Comparison of ENCODE assay signal across 32 cellular contexts in genomic region chr16:84268661-84269060, GRCh38. TPM values are rescaled to one million over a fixed set of nuclear protein-coding genes. Genes with fewer than 3 reads are reported as not detected.
DNase-seq lines count a peak whose midpoint lies in the region; ATAC-seq and TF ChIP-seq lines count a peak whose summit lies in the region.
"Had no signal": no experiment of that assay in that cellular context is flagged by ENCODE, and none has a peak within 500 bp of the region (broad histone marks: within the 10 kb centered on the region; RNA-seq: fewer than 3 reads in every experiment).

No MANE protein-coding gene starts in this region.

- peaks cover 10% of the 10 kb centered on the region for H3K27me3 Mint-ChIP-seq in neural progenitor cell (ENCODE audit: insufficient read depth, low read depth)
- H3K27me3 Mint-ChIP-seq in CD8-positive, alpha-beta memory T cell: peaks cover 8 to 19% of the 10 kb centered on the region in 2 donors

- H3K4me3 Mint-ChIP-seq in neural progenitor cell: no peak overlapping the region
- no peak overlapping the region for H3K4me3 Mint-ChIP-seq in CD8-positive, alpha-beta memory T cell
- H3K4me3 Mint-ChIP-seq: activated T-cell treated with anti-CD3 and anti-CD28 coated beads, Interleukin-2, amount 50 U/mL, for 72 hours; CD4-positive, alpha-beta memory T cell; H9 had no signal

- TF ChIP-seq POLR2A in IMR-90 (IDR thresholded peaks at IDR 0.05; ENCODE audit: low read depth, low read length): no peak
- no peak for TF ChIP-seq POLR2A in lower leg skin (IDR thresholded peaks at IDR 0.05)

- H2AK9ac ChIP-seq in IMR-90 (replicated peaks; ENCODE audit: low read depth, low read length, poor library complexity): no peak overlapping the region

- no peak overlapping the region for H4K5ac ChIP-seq in IMR-90 (ENCODE audit: low read depth, low read length)

- no peak for ATAC-seq in IMR-90 (ENCODE audit: low read depth)
- ATAC-seq: activated T-cell treated with anti-CD3 and anti-CD28 coated beads, Interleukin-2, amount 50 U/mL, for 72 hours; right lobe of liver had no signal

- H3K9ac ChIP-seq in IMR-90 (ENCODE audit: low read depth, low read length) (no peak overlapping the region), neural progenitor cell (no peak overlapping the region)

- H3K23ac ChIP-seq in IMR-90 (ENCODE audit: low read depth, low read length): no peak overlapping the region

- TF ChIP-seq CTCF in IMR-90 (conservative IDR thresholded peaks at IDR 0.05; ENCODE audit: low read depth, low read length) (no peak), neural progenitor cell (IDR thresholded peaks at IDR 0.05) (no peak), lower leg skin (IDR thresholded peaks at IDR 0.05) (no peak)

- H4K91ac ChIP-seq in IMR-90 (ENCODE audit: insufficient read depth, low read depth, low read length): no peak overlapping the region

- no peaks in the 10 kb centered on the region; the same call in 1 of the 2 replicates for H3K9me3 ChIP-seq in IMR-90 (ENCODE audit: control insufficient read depth, insufficient read depth, low read length)
- no peaks in the 10 kb centered on the region for H3K9me3 ChIP-seq in neural progenitor cell (ENCODE audit: low read depth)
- H3K9me3 ChIP-seq in CD8-positive, alpha-beta memory T cell (ENCODE audit: low read length): no peaks in the 10 kb centered on the region
- H3K9me3 ChIP-seq: right lobe of liver had no signal

- H3K36me3 Mint-ChIP-seq in neural progenitor cell: no peaks in the 10 kb centered on the region
- H3K36me3 Mint-ChIP-seq in CD8-positive, alpha-beta memory T cell: no peaks in the 10 kb centered on the region
- H3K36me3 Mint-ChIP-seq: brain; CD4-positive, alpha-beta memory T cell had no signal

- intact Hi-C loops in IMR-90 (cut with micrococcal nuclease) (no loop called here), lower leg skin (cut with DNase I; ENCODE audit: low total_unique reads) (no loop called here)

- WGBS in IMR-90 (ENCODE audit: extremely low coverage in 2 of 2, insufficient read length in 1 of 2), 2 experiments: 41% methylated on average over 9 of the region's 11 CpGs; no CpG with 5 or more reads in 1 of the 2 experiments
- 66% methylated on average over 11 of the region's 11 CpGs for WGBS in lower leg skin, 2 donors

- no peaks in the 10 kb centered on the region for H4K20me1 ChIP-seq in IMR-90 (ENCODE audit: insufficient read depth, low read length)
- H4K20me1 ChIP-seq in neural progenitor cell (ENCODE audit: low read depth): no peaks in the 10 kb centered on the region

- H3K4ac ChIP-seq in IMR-90 (ENCODE audit: low read depth, low read length): no peak overlapping the region

- no TSS peak for BruUV-seq in IMR-90 (replicated peaks; lab: Mats Ljungman, UMichigan)

- no peak overlapping the region for H2BK20ac ChIP-seq in IMR-90 (ENCODE audit: low read depth, low read length)

- H3F3A ChIP-seq in neural progenitor cell (ENCODE audit: low read depth): no peaks in the 10 kb centered on the region

- no peaks in the 10 kb centered on the region for H3K9me3 Mint-ChIP-seq in neural progenitor cell
- H3K9me3 Mint-ChIP-seq in CD8-positive, alpha-beta memory T cell: no peaks in the 10 kb centered on the region
- H3K9me3 Mint-ChIP-seq: activated T-cell treated with anti-CD3 and anti-CD28 coated beads, Interleukin-2, amount 50 U/mL, for 72 hours; brain; CD4-positive, alpha-beta memory T cell; H9 had no signal

- H2AFZ ChIP-seq in IMR-90 (replicated peaks; ENCODE audit: low read length, poor library complexity) (peak overlapping the region; percentile 13), neural progenitor cell (replicated peaks) (no peak overlapping the region)

- no peak overlapping the region for H3K4me3 ChIP-seq in IMR-90 (ENCODE audit: insufficient read depth, low read depth, low read length)
- no peak overlapping the region for H3K4me3 ChIP-seq in neural progenitor cell
- no peak overlapping the region for H3K4me3 ChIP-seq in lower leg skin (ENCODE audit: low read depth, poor library complexity, severe bottlenecking)
- no peak overlapping the region for H3K4me3 ChIP-seq in CD8-positive, alpha-beta memory T cell (ENCODE audit: low read length)
- H3K4me3 ChIP-seq: dorsolateral prefrontal cortex, right lobe of liver had no signal

- H3K4me2 ChIP-seq in IMR-90 (ENCODE audit: low read depth, low read length) (no peak overlapping the region), neural progenitor cell (no peak overlapping the region)

- no peaks in the 10 kb centered on the region for H3K79me2 ChIP-seq in neural progenitor cell (ENCODE audit: low read depth)

- no peak overlapping the region for H2BK15ac ChIP-seq in IMR-90 (ENCODE audit: low read depth, low read length)

- no peak overlapping the region for H3K56ac ChIP-seq in IMR-90 (ENCODE audit: extremely low read depth, insufficient read depth, low read length)

- H3K36me3 ChIP-seq in IMR-90 (ENCODE audit: control insufficient read depth, insufficient read depth, low read length) (no peaks in the 10 kb centered on the region), neural progenitor cell (no peaks in the 10 kb centered on the region)
- no peaks in the 10 kb centered on the region for H3K36me3 ChIP-seq in CD8-positive, alpha-beta memory T cell (ENCODE audit: insufficient read depth, low read length)
- H3K36me3 ChIP-seq: right lobe of liver had no signal

- peaks cover 24% of the 10 kb centered on the region for H3K4me1 Mint-ChIP-seq in neural progenitor cell
- no peaks in the 10 kb centered on the region for H3K4me1 Mint-ChIP-seq in CD8-positive, alpha-beta memory T cell

- H3K27ac Mint-ChIP-seq in neural progenitor cell: peak overlapping the region; percentile 55
- H3K27ac Mint-ChIP-seq in CD8-positive, alpha-beta memory T cell: no peak overlapping the region
- H3K27ac Mint-ChIP-seq: activated T-cell treated with anti-CD3 and anti-CD28 coated beads, Interleukin-2, amount 50 U/mL, for 72 hours; CD4-positive, alpha-beta memory T cell; H9 had no signal

- CTCF ChIA-PET in IMR-90 (lab: Yijun Ruan, JAX): interaction anchor here (0.6 kb wide), 1 partner anchor 301 kb away, joined by 4 read pairs; no protein-coding TSS in a partner anchor
- CTCF ChIA-PET in CD8-positive, alpha-beta memory T cell (lab: Charles Lee): interaction anchor here (1.3 to 2.5 kb wide), 2 partner anchors 8 to 11 kb away, joined by 3 to 7 read pairs; no protein-coding TSS in a partner anchor

- POLR2A ChIA-PET in IMR-90 (lab: Charles Lee; ENCODE audit: unreplicated experiment): no interaction called here
- POLR2A ChIA-PET in CD8-positive, alpha-beta memory T cell (lab: Charles Lee): no interaction called here

- H3K79me1 ChIP-seq in IMR-90 (ENCODE audit: low read depth in 1 of 2, low read length in 2 of 2): no peaks in the 10 kb centered on the region

- no peaks in the 10 kb centered on the region for H3K4me1 ChIP-seq in IMR-90 (ENCODE audit: control insufficient read depth, insufficient read depth, low read length)
- H3K4me1 ChIP-seq in neural progenitor cell: no peaks in the 10 kb centered on the region
- no peaks in the 10 kb centered on the region for H3K4me1 ChIP-seq in CD8-positive, alpha-beta memory T cell (ENCODE audit: insufficient read depth, low read length)
- H3K4me1 ChIP-seq: right lobe of liver had no signal

- H3K27me3 ChIP-seq in IMR-90 (ENCODE audit: control insufficient read depth, insufficient read depth, low read length): peaks cover 49% of the 10 kb centered on the region
- H3K27me3 ChIP-seq in neural progenitor cell: no peaks in the 10 kb centered on the region
- H3K27me3 ChIP-seq in CD8-positive, alpha-beta memory T cell (ENCODE audit: insufficient read depth, low read length, poor library complexity, severe bottlenecking): no peaks in the 10 kb centered on the region
- H3K27me3 ChIP-seq: right lobe of liver had no signal

- H2BK120ac ChIP-seq in IMR-90 (ENCODE audit: low read depth, low read length): no peak overlapping the region

- H3K18ac ChIP-seq in IMR-90 (ENCODE audit: low read depth, low read length): no peak overlapping the region

- H3K9me1 ChIP-seq in IMR-90 (ENCODE audit: insufficient read depth, low read length): no peaks in the 10 kb centered on the region

- no peak overlapping the region for H2AK5ac ChIP-seq in IMR-90 (ENCODE audit: low read depth, low read length)

- H3K14ac ChIP-seq in IMR-90 (replicated peaks; ENCODE audit: low read depth, low read length): no peak overlapping the region

- H2BK5ac ChIP-seq in IMR-90 (ENCODE audit: low read depth, low read length, poor library complexity, severe bottlenecking): no peak overlapping the region

- H4K8ac ChIP-seq in IMR-90 (ENCODE audit: low read depth in 2 of 2, low read length in 2 of 2): no peak overlapping the region

- dilution Hi-C loops in IMR-90 (cut with HindIII; ENCODE audit: low sequenced_read_pairs, unreplicated experiment): no loop called here

- in situ Hi-C loops in IMR-90 (cut with MboI; ENCODE audit: low sequenced_read_pairs): no loop called here

- peak; percentile 24 for DNase-seq in NCI-H1694 treated with DMSO at 0.1 percent for 48 hours (lab: John Stamatoyannopoulos, UW)
- DNase-seq in NCI-H1694 (lab: John Stamatoyannopoulos, UW): no peak
- DNase-seq in IMR-90: no peak
- peak; percentile 89 for DNase-seq in NCI-H82 treated with DMSO at 0.1 percent for 48 hours (lab: John Stamatoyannopoulos, UW; ENCODE audit: unreplicated experiment)
- DNase-seq in neural progenitor cell (ENCODE audit: low spot score): peak; percentile 12
- no peak for DNase-seq in lower leg skin (ENCODE audit: low spot score in 2 of 2)
- DNase-seq in hepatic stellate cell (ENCODE audit: low spot score): no peak
- no peak for DNase-seq in CD8-positive, alpha-beta memory T cell
- DNase-seq: activated CD4-positive, alpha-beta T cell treated with anti-CD3 and anti-CD28 coated beads, Interleukin-2, amount 50 U/mL, for 4 hours; activated CD4-positive, CD25-positive, alpha-beta regulatory T cell; activated naive CD4-positive, alpha-beta T cell; activated T-cell treated with anti-CD3 and anti-CD28 coated beads, Interleukin-2, amount 50 U/mL, for 72 hours; AML-193; CD4-positive, alpha-beta memory T cell; cerebellar nuclear complex; DND-41; dorsolateral prefrontal cortex; H9; KBM-7; kidney glomerular epithelial cell; mammary epithelial cell; NCI-H1436 treated with DMSO at 0.1 percent for 48 hours; NCI-H446 treated with DMSO at 0.1 percent for 48 hours; RPMI8226; stimulated activated CD4-positive, alpha-beta T cell treated with anti-CD3 and anti-CD28 coated beads, Interleukin-2, amount 100 ng/mL, for 48 hours; T-helper 1 cell; trophoblast cell had no signal

- no peak for TF ChIP-seq RAD21 in IMR-90 (IDR thresholded peaks at IDR 0.05; ENCODE audit: low read length)

- no peak overlapping the region for H3K27ac ChIP-seq in IMR-90 (ENCODE audit: insufficient read depth, low read length)
- no peak overlapping the region for H3K27ac ChIP-seq in neural progenitor cell
- H3K27ac ChIP-seq in CD8-positive, alpha-beta memory T cell (ENCODE audit: low read depth, low read length): no peak overlapping the region
- H3K27ac ChIP-seq: dorsolateral prefrontal cortex, right lobe of liver had no signal

RNA-seq across cellular contexts. Expression of gene WFDC1, which starts 26.0 kb away (rescaled TPM):
- total RNA-seq in IMR-90 (2012; rRNA removed) (4.7 and 5.0 TPM in 2 replicates), neural progenitor cell (ENCODE audit: low replicate concordance) (not detected in 2 replicates), lower leg skin (1 to 10 TPM in 2 of 4 donors, under 1 TPM in 1, not detected in 1; 0.91 to 2.2 (median 1.3) TPM)
- polyA plus RNA-seq in IMR-90 (2012; rRNA removed): 6.8 and 7.0 TPM in 2 replicates
- 3.9 and 5.8 TPM in 2 replicates for polyA plus RNA-seq in IMR-90 (2012; cell fraction: cytosol; rRNA removed)
- 4.6 and 4.9 TPM in 2 replicates for polyA plus RNA-seq in IMR-90 (2012; cell fraction: nucleus; rRNA removed; ENCODE audit: low replicate concordance)
- total RNA-seq in CD8-positive, alpha-beta memory T cell: not detected
- not detected for polyA plus RNA-seq in CD8-positive, alpha-beta memory T cell
- total RNA-seq: activated T-cell treated with anti-CD3 and anti-CD28 coated beads, Interleukin-2, amount 50 U/mL, for 72 hours; CD4-positive, alpha-beta memory T cell; mammary epithelial cell; MCF 10A had no signal
- polyA plus RNA-seq: CD4-positive, alpha-beta memory T cell; mammary epithelial cell; neural cell had no signal

RNA-seq across cellular contexts. Expression of gene KCNG4, which starts 28.8 kb away (rescaled TPM):
- total RNA-seq in IMR-90 (2012; rRNA removed): not detected in 2 replicates
- not detected in 2 replicates for polyA plus RNA-seq in IMR-90 (2012; rRNA removed)
- polyA plus RNA-seq in IMR-90 (2012; cell fraction: cytosol; rRNA removed): not detected in 2 replicates
- polyA plus RNA-seq in IMR-90 (2012; cell fraction: nucleus; rRNA removed; ENCODE audit: low replicate concordance): not detected in 2 replicates
- not detected in 2 replicates for total RNA-seq in neural progenitor cell (ENCODE audit: low replicate concordance)
- not detected for total RNA-seq in lower leg skin
- not detected for total RNA-seq in CD8-positive, alpha-beta memory T cell
- not detected for polyA plus RNA-seq in CD8-positive, alpha-beta memory T cell
- total RNA-seq: activated T-cell treated with anti-CD3 and anti-CD28 coated beads, Interleukin-2, amount 50 U/mL, for 72 hours; CD4-positive, alpha-beta memory T cell; H9; mammary epithelial cell; MCF 10A; right lobe of liver had no signal
- polyA plus RNA-seq: adipose tissue; CD4-positive, alpha-beta memory T cell; mammary epithelial cell; neural cell had no signal

Comparison
In these comparisons a context has a peak if more than half of its experiments do, and no peak if none do; other contexts are left out.
1. DNase-seq: peak in NCI-H1694 treated with DMSO at 0.1 percent for 48 hours (single experiment), NCI-H82 treated with DMSO at 0.1 percent for 48 hours (single experiment) and neural progenitor cell (single experiment); none in NCI-H1694 (single experiment), IMR-90 (single experiment), lower leg skin (0 of 2), hepatic stellate cell (single experiment) and CD8-positive, alpha-beta memory T cell (0 of 5).